Comparison of ENCODE assay signal across 16 cellular contexts in the genomic region with DNA sequence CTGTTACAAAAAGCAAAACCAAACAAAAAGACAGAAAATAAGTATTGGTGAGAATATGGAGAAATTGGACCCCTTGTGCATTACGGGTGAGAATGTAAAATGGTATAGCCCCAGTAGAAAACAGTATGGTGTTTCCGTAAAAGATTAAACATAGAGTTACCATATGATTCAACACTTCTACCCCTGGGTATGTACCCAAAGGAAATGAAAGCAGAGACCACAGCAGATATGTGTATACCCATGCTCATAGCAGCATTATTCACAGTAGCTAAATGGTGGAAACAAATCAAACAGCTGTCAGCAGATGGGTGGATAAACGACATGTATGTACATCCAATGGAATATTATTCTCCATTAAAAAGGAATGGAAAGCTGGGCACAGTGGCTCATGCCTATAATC. TPM values are rescaled to one million over a fixed set of nuclear protein-coding genes. Genes with fewer than 3 reads are reported as not detected.
DNase-seq lines count a peak whose midpoint lies in the region; ATAC-seq and TF ChIP-seq lines count a peak whose summit lies in the region.
"Had no signal": no experiment of that assay in that cellular context is flagged by ENCODE, and none has a peak within 500 bp of the region (broad histone marks: within the 10 kb centered on the region; RNA-seq: fewer than 3 reads in every experiment).

No MANE protein-coding gene starts in this region.

- peak overlapping the region; percentile 35 for H3K4me3 Mint-ChIP-seq in activated naive CD8-positive, alpha-beta T cell treated with anti-CD3 and anti-CD28 coated beads, Interleukin-2, amount 10 ng/mL, durations not matched to agents 7 days and 5 days
- no peak overlapping the region for H3K4me3 Mint-ChIP-seq in activated naive CD8-positive, alpha-beta T cell treated with anti-CD3 and anti-CD28 coated beads for 36 hours
- peak overlapping the region; percentile 26 for H3K4me3 Mint-ChIP-seq in activated CD8-positive, alpha-beta T cell treated with anti-CD3 and anti-CD28 coated beads for 36 hours
- H3K4me3 Mint-ChIP-seq in stimulated activated naive CD8-positive, alpha-beta T cell treated with anti-CD3 and anti-CD28 coated beads, Interleukin-15, Interleukin-2, amounts not matched to agents 100 ng/mL and 50 ng/mL, for 24 hours = no peak overlapping the region
- no peak overlapping the region for H3K4me3 Mint-ChIP-seq in activated T-helper 1 cell treated with anti-CD3 and anti-CD28 coated beads, Interleukin-12 subunit alpha, Interleukin-12 subunit beta, Interleukin-2, Interleukin-4 antibody, amounts not matched to agents 30 ng/mL and 10 ng/mL and 1 ng/mL, durations not matched to agents 14 hours and 24 hours and 36 hours
- H3K4me3 Mint-ChIP-seq: activated naive CD4-positive, alpha-beta T cell treated with anti-CD3 and anti-CD28 coated beads, Interleukin-2, amount 50 U/mL, for 24 hours; neural progenitor cell had no signal

- H3K4me1 Mint-ChIP-seq in activated naive CD8-positive, alpha-beta T cell treated with anti-CD3 and anti-CD28 coated beads, Interleukin-2, amount 10 ng/mL, durations not matched to agents 7 days and 5 days = peaks cover 51% of the 10 kb centered on the region
- peaks cover 16% of the 10 kb centered on the region for H3K4me1 Mint-ChIP-seq in activated naive CD8-positive, alpha-beta T cell treated with anti-CD3 and anti-CD28 coated beads for 36 hours
- H3K4me1 Mint-ChIP-seq in activated CD8-positive, alpha-beta T cell treated with anti-CD3 and anti-CD28 coated beads for 36 hours (ENCODE audit: low read depth) = peaks cover 51% of the 10 kb centered on the region
- H3K4me1 Mint-ChIP-seq in stimulated activated naive CD8-positive, alpha-beta T cell treated with anti-CD3 and anti-CD28 coated beads, Interleukin-15, Interleukin-2, amounts not matched to agents 100 ng/mL and 50 ng/mL, for 24 hours (ENCODE audit: low read depth) = peaks cover 63% of the 10 kb centered on the region
- peaks cover 56% of the 10 kb centered on the region for H3K4me1 Mint-ChIP-seq in activated T-helper 1 cell treated with anti-CD3 and anti-CD28 coated beads, Interleukin-12 subunit alpha, Interleukin-12 subunit beta, Interleukin-2, Interleukin-4 antibody, amounts not matched to agents 30 ng/mL and 10 ng/mL and 1 ng/mL, durations not matched to agents 14 hours and 24 hours and 36 hours (ENCODE audit: low read depth)

- no peaks in the 10 kb centered on the region for H3K27me3 Mint-ChIP-seq in activated naive CD8-positive, alpha-beta T cell treated with anti-CD3 and anti-CD28 coated beads, Interleukin-2, amount 10 ng/mL, durations not matched to agents 7 days and 5 days
- H3K27me3 Mint-ChIP-seq in activated naive CD8-positive, alpha-beta T cell treated with anti-CD3 and anti-CD28 coated beads for 36 hours = no peaks in the 10 kb centered on the region
- H3K27me3 Mint-ChIP-seq in activated CD8-positive, alpha-beta T cell treated with anti-CD3 and anti-CD28 coated beads for 36 hours = no peaks in the 10 kb centered on the region
- H3K27me3 Mint-ChIP-seq in stimulated activated naive CD8-positive, alpha-beta T cell treated with anti-CD3 and anti-CD28 coated beads, Interleukin-15, Interleukin-2, amounts not matched to agents 100 ng/mL and 50 ng/mL, for 24 hours = no peaks in the 10 kb centered on the region
- H3K27me3 Mint-ChIP-seq in activated T-helper 1 cell treated with anti-CD3 and anti-CD28 coated beads, Interleukin-12 subunit alpha, Interleukin-12 subunit beta, Interleukin-2, Interleukin-4 antibody, amounts not matched to agents 30 ng/mL and 10 ng/mL and 1 ng/mL, durations not matched to agents 14 hours and 24 hours and 36 hours (ENCODE audit: insufficient read depth) = no peaks in the 10 kb centered on the region
- H3K27me3 Mint-ChIP-seq: activated naive CD4-positive, alpha-beta T cell treated with anti-CD3 and anti-CD28 coated beads, Interleukin-2, amount 50 U/mL, for 24 hours had no signal

- H3K9me3 Mint-ChIP-seq in activated naive CD8-positive, alpha-beta T cell treated with anti-CD3 and anti-CD28 coated beads, Interleukin-2, amount 10 ng/mL, durations not matched to agents 7 days and 5 days = no peaks in the 10 kb centered on the region
- no peaks in the 10 kb centered on the region for H3K9me3 Mint-ChIP-seq in activated naive CD8-positive, alpha-beta T cell treated with anti-CD3 and anti-CD28 coated beads for 36 hours
- H3K9me3 Mint-ChIP-seq in activated CD8-positive, alpha-beta T cell treated with anti-CD3 and anti-CD28 coated beads for 36 hours = no peaks in the 10 kb centered on the region
- no peaks in the 10 kb centered on the region for H3K9me3 Mint-ChIP-seq in stimulated activated naive CD8-positive, alpha-beta T cell treated with anti-CD3 and anti-CD28 coated beads, Interleukin-15, Interleukin-2, amounts not matched to agents 100 ng/mL and 50 ng/mL, for 24 hours
- no peaks in the 10 kb centered on the region for H3K9me3 Mint-ChIP-seq in activated T-helper 1 cell treated with anti-CD3 and anti-CD28 coated beads, Interleukin-12 subunit alpha, Interleukin-12 subunit beta, Interleukin-2, Interleukin-4 antibody, amounts not matched to agents 30 ng/mL and 10 ng/mL and 1 ng/mL, durations not matched to agents 14 hours and 24 hours and 36 hours
- H3K9me3 Mint-ChIP-seq: activated naive CD4-positive, alpha-beta T cell treated with anti-CD3 and anti-CD28 coated beads, Interleukin-2, amount 50 U/mL, for 24 hours; neural progenitor cell had no signal

- no peak for DNase-seq in activated naive CD8-positive, alpha-beta T cell treated with anti-CD3 and anti-CD28 coated beads, Interleukin-2, amount 10 ng/mL, durations not matched to agents 7 days and 5 days
- no peak for DNase-seq in activated naive CD8-positive, alpha-beta T cell treated with anti-CD3 and anti-CD28 coated beads for 36 hours
- DNase-seq in activated CD8-positive, alpha-beta T cell treated with anti-CD3 and anti-CD28 coated beads for 36 hours = no peak
- no peak for DNase-seq in stimulated activated naive CD4-positive, alpha-beta T cell (lab: John Stamatoyannopoulos, UW)
- DNase-seq in activated T-helper 1 cell treated with anti-CD3 and anti-CD28 coated beads, Interleukin-12 subunit alpha, Interleukin-12 subunit beta, Interleukin-2, Interleukin-4 antibody, amounts not matched to agents 30 ng/mL and 10 ng/mL and 1 ng/mL, durations not matched to agents 14 hours and 24 hours and 36 hours (ENCODE audit: low spot score) = no peak
- DNase-seq: activated CD8-positive, alpha-beta memory T cell treated with anti-CD3 and anti-CD28 coated beads for 24 hours; heart right ventricle; KG1; NCI-H1417 treated with DMSO at 0.1 percent for 48 hours; Peyer's patch; SK-N-SH had no signal

- peaks cover 33% of the 10 kb centered on the region for H3K36me3 Mint-ChIP-seq in activated naive CD8-positive, alpha-beta T cell treated with anti-CD3 and anti-CD28 coated beads, Interleukin-2, amount 10 ng/mL, durations not matched to agents 7 days and 5 days
- peaks cover 30% of the 10 kb centered on the region for H3K36me3 Mint-ChIP-seq in activated naive CD8-positive, alpha-beta T cell treated with anti-CD3 and anti-CD28 coated beads for 36 hours
- H3K36me3 Mint-ChIP-seq in activated CD8-positive, alpha-beta T cell treated with anti-CD3 and anti-CD28 coated beads for 36 hours (ENCODE audit: low read depth) = peaks cover 30% of the 10 kb centered on the region
- peaks cover 51% of the 10 kb centered on the region for H3K36me3 Mint-ChIP-seq in stimulated activated naive CD8-positive, alpha-beta T cell treated with anti-CD3 and anti-CD28 coated beads, Interleukin-15, Interleukin-2, amounts not matched to agents 100 ng/mL and 50 ng/mL, for 24 hours (ENCODE audit: low read depth)
- peaks cover 33% of the 10 kb centered on the region for H3K36me3 Mint-ChIP-seq in activated T-helper 1 cell treated with anti-CD3 and anti-CD28 coated beads, Interleukin-12 subunit alpha, Interleukin-12 subunit beta, Interleukin-2, Interleukin-4 antibody, amounts not matched to agents 30 ng/mL and 10 ng/mL and 1 ng/mL, durations not matched to agents 14 hours and 24 hours and 36 hours (ENCODE audit: low read depth)

- CTCF ChIA-PET in activated CD8-positive, alpha-beta T cell treated with anti-CD3 and anti-CD28 coated beads for 36 hours (lab: Charles Lee) = interaction anchor here (1.0 to 9.9 kb wide), 11 partner anchors 9 to 155 kb away, joined by 3 to 247 read pairs (median 10); no protein-coding TSS in a partner anchor

- intact Hi-C loops in activated CD8-positive, alpha-beta T cell treated with anti-CD3 and anti-CD28 coated beads for 36 hours (cut with micrococcal nuclease) = no loop called here
- intact Hi-C loops in activated T-helper 1 cell treated with anti-CD3 and anti-CD28 coated beads, Interleukin-12 subunit alpha, Interleukin-12 subunit beta, Interleukin-2, Interleukin-4 antibody, amounts not matched to agents 30 ng/mL and 10 ng/mL and 1 ng/mL, durations not matched to agents 14 hours and 24 hours and 36 hours (cut with micrococcal nuclease) = loop anchor here (10.0 kb wide), 1 partner anchor 296 kb away; the partner anchor contains the start of gene EPDR1

- ATAC-seq in activated naive CD8-positive, alpha-beta T cell treated with anti-CD3 and anti-CD28 coated beads, Interleukin-2, amount 10 ng/mL, durations not matched to agents 7 days and 5 days (ENCODE audit: low read depth) = peak; percentile 59
- ATAC-seq in HG02943 (IDR thresholded peaks at IDR 0.05; ENCODE audit: low read depth, unreplicated experiment) = peak; percentile 55
- peak; percentile 80 for ATAC-seq in activated CD8-positive, alpha-beta T cell treated with anti-CD3 and anti-CD28 coated beads for 36 hours
- no peak for ATAC-seq in HG02623 (IDR thresholded peaks at IDR 0.05; ENCODE audit: unreplicated experiment)
- ATAC-seq: heart right ventricle had no signal

- peak overlapping the region; percentile 67 for H3K27ac Mint-ChIP-seq in activated naive CD8-positive, alpha-beta T cell treated with anti-CD3 and anti-CD28 coated beads, Interleukin-2, amount 10 ng/mL, durations not matched to agents 7 days and 5 days
- no peak overlapping the region for H3K27ac Mint-ChIP-seq in activated naive CD8-positive, alpha-beta T cell treated with anti-CD3 and anti-CD28 coated beads for 36 hours
- H3K27ac Mint-ChIP-seq in activated CD8-positive, alpha-beta T cell treated with anti-CD3 and anti-CD28 coated beads for 36 hours = peak overlapping the region; percentile 82
- peak overlapping the region; percentile 72 for H3K27ac Mint-ChIP-seq in stimulated activated naive CD8-positive, alpha-beta T cell treated with anti-CD3 and anti-CD28 coated beads, Interleukin-15, Interleukin-2, amounts not matched to agents 100 ng/mL and 50 ng/mL, for 24 hours
- no peak overlapping the region for H3K27ac Mint-ChIP-seq in activated T-helper 1 cell treated with anti-CD3 and anti-CD28 coated beads, Interleukin-12 subunit alpha, Interleukin-12 subunit beta, Interleukin-2, Interleukin-4 antibody, amounts not matched to agents 30 ng/mL and 10 ng/mL and 1 ng/mL, durations not matched to agents 14 hours and 24 hours and 36 hours
- H3K27ac Mint-ChIP-seq: neural progenitor cell had no signal

- TF ChIP-seq CTCF in activated CD8-positive, alpha-beta T cell treated with anti-CD3 and anti-CD28 coated beads for 36 hours (IDR thresholded peaks at IDR 0.05) = no peak

- POLR2A ChIA-PET in activated naive CD8-positive, alpha-beta T cell treated with anti-CD3 and anti-CD28 coated beads, Interleukin-2, amount 10 ng/mL, durations not matched to agents 7 days and 5 days (lab: Charles Lee) = interaction anchor here (0.9 kb wide), 1 partner anchor 79 kb away, joined by 3 read pairs; no protein-coding TSS in a partner anchor
- POLR2A ChIA-PET in activated CD8-positive, alpha-beta T cell treated with anti-CD3 and anti-CD28 coated beads for 36 hours (lab: Charles Lee) = interaction anchor here (1.2 to 1.6 kb wide), 4 partner anchors 8 to 119 kb away, joined by 3 to 6 read pairs (median 4); no protein-coding TSS in a partner anchor

RNA-seq across cellular contexts. Expression of gene STARD3NL, which starts 42.4 kb away (rescaled TPM):
- 10 to 100 TPM; 22.0 TPM for total RNA-seq in activated naive CD8-positive, alpha-beta T cell treated with anti-CD3 and anti-CD28 coated beads, Interleukin-2, amount 10 ng/mL, durations not matched to agents 7 days and 5 days
- total RNA-seq in activated naive CD8-positive, alpha-beta T cell treated with anti-CD3 and anti-CD28 coated beads for 36 hours = 10 to 100 TPM; 30.3 to 30.6 TPM
- 10 to 100 TPM; 28.0 to 28.8 TPM for total RNA-seq in activated CD8-positive, alpha-beta T cell treated with anti-CD3 and anti-CD28 coated beads for 36 hours
- total RNA-seq in activated T-helper 1 cell treated with anti-CD3 and anti-CD28 coated beads, Interleukin-12 subunit alpha, Interleukin-12 subunit beta, Interleukin-2, Interleukin-4 antibody, amounts not matched to agents 30 ng/mL and 10 ng/mL and 1 ng/mL, durations not matched to agents 14 hours and 24 hours and 36 hours = 28.5 and 31.5 TPM in 2 replicates

Comparison
In these comparisons a context has a peak if more than half of its experiments do, and no peak if none do; other contexts are left out.
1. H3K27ac Mint-ChIP-seq: peak in activated naive CD8-positive, alpha-beta T cell treated with anti-CD3 and anti-CD28 coated beads, Interleukin-2, amount 10 ng/mL, durations not matched to agents 7 days and 5 days (single experiment), activated CD8-positive, alpha-beta T cell treated with anti-CD3 and anti-CD28 coated beads for 36 hours (single experiment) and stimulated activated naive CD8-positive, alpha-beta T cell treated with anti-CD3 and anti-CD28 coated beads, Interleukin-15, Interleukin-2, amounts not matched to agents 100 ng/mL and 50 ng/mL, for 24 hours (single experiment); none in activated naive CD8-positive, alpha-beta T cell treated with anti-CD3 and anti-CD28 coated beads for 36 hours (single experiment) and activated T-helper 1 cell treated with anti-CD3 and anti-CD28 coated beads, Interleukin-12 subunit alpha, Interleukin-12 subunit beta, Interleukin-2, Interleukin-4 antibody, amounts not matched to agents 30 ng/mL and 10 ng/mL and 1 ng/mL, durations not matched to agents 14 hours and 24 hours and 36 hours (single experiment).
2. H3K4me3 Mint-ChIP-seq: peak in activated naive CD8-positive, alpha-beta T cell treated with anti-CD3 and anti-CD28 coated beads, Interleukin-2, amount 10 ng/mL, durations not matched to agents 7 days and 5 days (single experiment) and activated CD8-positive, alpha-beta T cell treated with anti-CD3 and anti-CD28 coated beads for 36 hours (single experiment); none in activated naive CD8-positive, alpha-beta T cell treated with anti-CD3 and anti-CD28 coated beads for 36 hours (single experiment), stimulated activated naive CD8-positive, alpha-beta T cell treated with anti-CD3 and anti-CD28 coated beads, Interleukin-15, Interleukin-2, amounts not matched to agents 100 ng/mL and 50 ng/mL, for 24 hours (single experiment) and activated T-helper 1 cell treated with anti-CD3 and anti-CD28 coated beads, Interleukin-12 subunit alpha, Interleukin-12 subunit beta, Interleukin-2, Interleukin-4 antibody, amounts not matched to agents 30 ng/mL and 10 ng/mL and 1 ng/mL, durations not matched to agents 14 hours and 24 hours and 36 hours (single experiment).